In genomic region chr9:118614011-118614410, GRCh38 we compare ENCODE assay signal across 32 cellular contexts.
"Had no signal": no experiment of that assay in that cellular context is flagged by ENCODE, and none has a peak within 500 bp of the region (broad histone marks: within the 10 kb centered on the region; RNA-seq: fewer than 3 reads in every experiment).

No MANE protein-coding gene starts in this region.

- H3K4me3 ChIP-seq: MG63 had no signal

- H3K4me2 ChIP-seq: KMS-11 had no signal

- H3K9ac ChIP-seq: KMS-11 had no signal

- H3K27me3 ChIP-seq: MG63 had no signal

- H3K36me3 ChIP-seq: MG63 had no signal

- H3K9me3 ChIP-seq: MG63 had no signal

- DNase-seq: Kasumi-1, KG1, MG63, MM.1S, MV-4-11, NCI-H1048, NCI-H1092, NCI-H1092 treated with DMSO at 0.1 percent for 48 hours, NCI-H1105, NCI-H1105 treated with DMSO at 0.1 percent for 48 hours, NCI-H1417 treated with DMSO at 0.1 percent for 48 hours, NCI-H1436, NCI-H1436 treated with DMSO at 0.1 percent for 48 hours, NCI-H146, NCI-H1694, NCI-H1694 treated with DMSO at 0.1 percent for 48 hours, NCI-H187, NCI-H187 treated with DMSO at 0.1 percent for 48 hours, NCI-H2029, NCI-H2029 treated with DMSO at 0.1 percent for 48 hours, NCI-H2081, NCI-H2081 treated with DMSO at 0.1 percent for 48 hours, NCI-H2107, NCI-H2171, NCI-H2171 treated with DMSO at 0.1 percent for 48 hours, NCI-H2227 treated with DMSO at 0.1 percent for 48 hours, NCI-H226, NCI-H345, NCI-H446, NCI-H446 treated with DMSO at 0.1 percent for 48 hours, NCI-H510A had no signal

- H3K27ac ChIP-seq: KMS-11 had no signal
